ENCODE assay signal across 20 cellular contexts in genomic region chr15:38883987-38884386, GRCh38.
DNase-seq lines count a peak whose midpoint lies in the region; ATAC-seq and TF ChIP-seq lines count a peak whose summit lies in the region.
"Had no signal": no experiment of that assay in that cellular context is flagged by ENCODE, and none has a peak within 500 bp of the region (broad histone marks: within the 10 kb centered on the region; RNA-seq: fewer than 3 reads in every experiment).

No MANE protein-coding gene starts in this region.

- no peak for TF ChIP-seq POLR2A in esophagus squamous epithelium (IDR thresholded peaks at IDR 0.05)

- H3K4me1 ChIP-seq in esophagus squamous epithelium, result peaks cover 0 to 30% (median 4%) of the 10 kb centered on the region in 3 donors

- H3K36me3 ChIP-seq in esophagus squamous epithelium, result no peaks in the 10 kb centered on the region
- H3K36me3 ChIP-seq: right lobe of liver had no signal

- peak; percentile 11 for DNase-seq in NCI-H1694 treated with DMSO at 0.1 percent for 48 hours (lab: John Stamatoyannopoulos, UW)
- no peak for DNase-seq in NCI-H1694 (lab: John Stamatoyannopoulos, UW)
- DNase-seq in RPMI7951 (ENCODE audit: low read depth), result peak; percentile 100
- no peak for DNase-seq in esophagus squamous epithelium (lab: John Stamatoyannopoulos, UW)
- DNase-seq in NCI-H1417 (lab: John Stamatoyannopoulos, UW), result no peak
- no peak for DNase-seq in NCI-H82 (lab: John Stamatoyannopoulos, UW)
- DNase-seq: activated CD4-positive, alpha-beta T cell treated with anti-CD3 and anti-CD28 coated beads, Interleukin-2, amount 50 U/mL, for 4 hours; activated naive CD4-positive, alpha-beta T cell treated with anti-CD3 and anti-CD28 coated beads, Interleukin-2, amount 10 ng/mL, durations not matched to agents 7 days and 5 days; activated T-cell treated with anti-CD3 and anti-CD28 coated beads, Interleukin-2, amount 50 U/mL, for 1 hour; effector CD8-positive, alpha-beta T cell; hypothalamus; MV-4-11; NCI-H69; nucleus accumbens; PC-3; right lobe of liver had no signal

- 38 to 69% methylated on average over 1 of the region's 1 CpG for WGBS in esophagus squamous epithelium, 2 donors

- peak overlapping the region; percentile 31 for H3K27ac Mint-ChIP-seq in dendritic cell treated with granulocyte-macrophage colony-stimulating factor and Interleukin-4, amounts not matched to agents 40 ng/mL and 50 ng/mL, for 4 days
- H3K27ac Mint-ChIP-seq: activated naive CD4-positive, alpha-beta T cell treated with anti-CD3 and anti-CD28 coated beads, Interleukin-2, amount 10 ng/mL, durations not matched to agents 7 days and 5 days; stimulated activated naive CD8-positive, alpha-beta T cell treated with anti-CD3 and anti-CD28 coated beads, Interleukin-15, Interleukin-2, amounts not matched to agents 100 ng/mL and 50 ng/mL, for 24 hours had no signal

- peaks cover 6% of the 10 kb centered on the region for H3K36me3 Mint-ChIP-seq in dendritic cell treated with granulocyte-macrophage colony-stimulating factor and Interleukin-4, amounts not matched to agents 40 ng/mL and 50 ng/mL, for 4 days (ENCODE audit: low read depth)
- H3K36me3 Mint-ChIP-seq: activated naive CD4-positive, alpha-beta T cell treated with anti-CD3 and anti-CD28 coated beads, Interleukin-2, amount 10 ng/mL, durations not matched to agents 7 days and 5 days had no signal

- H3K27me3 Mint-ChIP-seq in dendritic cell treated with granulocyte-macrophage colony-stimulating factor and Interleukin-4, amounts not matched to agents 40 ng/mL and 50 ng/mL, for 4 days, result no peaks in the 10 kb centered on the region

- intact Hi-C loops in dendritic cell treated with granulocyte-macrophage colony-stimulating factor and Interleukin-4, amounts not matched to agents 40 ng/mL and 50 ng/mL, for 4 days (cut with micrococcal nuclease), result no loop called here
- intact Hi-C loops in esophagus squamous epithelium (cut with DNase I), result no loop called here

- peaks cover 9% of the 10 kb centered on the region for H3K9me3 Mint-ChIP-seq in dendritic cell treated with granulocyte-macrophage colony-stimulating factor and Interleukin-4, amounts not matched to agents 40 ng/mL and 50 ng/mL, for 4 days
- H3K9me3 Mint-ChIP-seq: activated naive CD4-positive, alpha-beta T cell treated with anti-CD3 and anti-CD28 coated beads, Interleukin-2, amount 10 ng/mL, durations not matched to agents 7 days and 5 days; stimulated activated naive CD8-positive, alpha-beta T cell treated with anti-CD3 and anti-CD28 coated beads, Interleukin-15, Interleukin-2, amounts not matched to agents 100 ng/mL and 50 ng/mL, for 24 hours had no signal

- no peak overlapping the region for H3K4me3 Mint-ChIP-seq in dendritic cell treated with granulocyte-macrophage colony-stimulating factor and Interleukin-4, amounts not matched to agents 40 ng/mL and 50 ng/mL, for 4 days
- H3K4me3 Mint-ChIP-seq: activated naive CD4-positive, alpha-beta T cell treated with anti-CD3 and anti-CD28 coated beads, Interleukin-2, amount 10 ng/mL, durations not matched to agents 7 days and 5 days; stimulated activated naive CD8-positive, alpha-beta T cell treated with anti-CD3 and anti-CD28 coated beads, Interleukin-15, Interleukin-2, amounts not matched to agents 100 ng/mL and 50 ng/mL, for 24 hours had no signal

- H3K4me1 Mint-ChIP-seq in dendritic cell treated with granulocyte-macrophage colony-stimulating factor and Interleukin-4, amounts not matched to agents 40 ng/mL and 50 ng/mL, for 4 days (ENCODE audit: low read depth), result peaks cover 52% of the 10 kb centered on the region

- TF ChIP-seq CTCF in esophagus squamous epithelium (IDR thresholded peaks at IDR 0.05), result no peak

- H3K27ac ChIP-seq in esophagus squamous epithelium, result peak overlapping the region in 1 of 4 donors; percentile 71
- H3K27ac ChIP-seq: right lobe of liver had no signal

- H3K4me3 ChIP-seq in esophagus squamous epithelium, result no peak overlapping the region
- H3K4me3 ChIP-seq: right lobe of liver had no signal

- no peak for ATAC-seq in GM21529 (IDR thresholded peaks at IDR 0.05; ENCODE audit: unreplicated experiment)
- ATAC-seq: HepG2, PC-3, right lobe of liver had no signal

- H3K9me3 ChIP-seq in esophagus squamous epithelium, result no peaks in the 10 kb centered on the region
- H3K9me3 ChIP-seq: right lobe of liver had no signal

- H3K27me3 ChIP-seq in esophagus squamous epithelium, result no peaks in the 10 kb centered on the region
- H3K27me3 ChIP-seq: right lobe of liver had no signal

Comparison
In these comparisons a context has a peak if more than half of its experiments do, and no peak if none do; other contexts are left out.
1. DNase-seq: peak in NCI-H1694 treated with DMSO at 0.1 percent for 48 hours (single experiment) and RPMI7951 (single experiment); none in NCI-H1694 (single experiment), esophagus squamous epithelium (single experiment), NCI-H1417 (0 of 3) and NCI-H82 (single experiment).